8 cellular contexts compared by ENCODE assay signal in genomic region chr22:24270556-24271405, GRCh38. TPM values are rescaled to one million over a fixed set of nuclear protein-coding genes. Genes with fewer than 3 reads are reported as not detected.
A peak's percentile ranks its signal among the peaks of the same experiment; 100 is the strongest.
DNase-seq lines count a peak whose midpoint lies in the region; ATAC-seq, FAIRE-seq and TF ChIP-seq lines count a peak whose summit lies in the region.

SPECC1L (plus strand) TSS chr22:24270831; CDS start chr22:24302232, 31,401 bp downstream.

- POLR2A ChIA-PET in T-cell (lab: Charles Lee) = interaction anchor here (0.5 kb wide), 2 partner anchors 15 to 153 kb away, joined by 4 read pairs; no protein-coding TSS in a partner anchor

- intact Hi-C loops in heart left ventricle (cut with DNase I) = loop anchor here in 2 of 10 donors (5.0 kb wide), 2 partner anchors 52 to 252 kb away; no protein-coding TSS in a partner anchor
- intact Hi-C loops in posterior vena cava (cut with DNase I) = no loop called here

- H3K4me1 Mint-ChIP-seq in T-cell = peaks cover 39 to 42% (median 41%) of the 10 kb centered on the region in 3 donors

- ATAC-seq in HG02840 (IDR thresholded peaks at IDR 0.05; ENCODE audit: low FRiP score, unreplicated experiment) (peak; percentile 86), T-cell (replicated peaks in 1 of 4) (peak; percentile 92), heart left ventricle (peak; percentile 91 to 98 (median 96)), upper lobe of left lung (ENCODE audit: low FRiP score in 2 of 2) (peak; percentile 97 to 98)

- TF ChIP-seq CTCF in heart left ventricle (IDR thresholded peaks at IDR 0.05) (peak in 10 of 12 donors; percentile 13 to 68 (median 38)), upper lobe of left lung (IDR thresholded peaks at IDR 0.05) (peak in 2 of 6 experiments; percentile 14 to 41)

- TF ChIP-seq POLR2A in GM12891 (IDR thresholded peaks at IDR 0.05; ENCODE audit: low read depth, low read length) (peak; percentile 95), heart left ventricle (IDR thresholded peaks at IDR 0.05) (peak; percentile 76 to 96), upper lobe of left lung (IDR thresholded peaks at IDR 0.05) (peak; percentile 38 to 99 (median 89))

- H3K9me3 ChIP-seq in heart left ventricle (no peaks in the 10 kb centered on the region), upper lobe of left lung (no peaks in the 10 kb centered on the region)

- H3K36me3 ChIP-seq in heart left ventricle (no peaks in the 10 kb centered on the region), upper lobe of left lung (no peaks in the 10 kb centered on the region)

- DNase-seq in GM12891 (ENCODE audit: insufficient read length, low spot score) (peak; percentile 86), NCI-H1436 (lab: John Stamatoyannopoulos, UW) (peak; percentile 85), T-cell (peak; percentile 70 to 93 (median 84)), heart left ventricle (peak; percentile 93 to 98 (median 96)), posterior vena cava (ENCODE audit: low spot score) (peak; percentile 98), upper lobe of left lung (peak; percentile 93 to 99)

- CTCF ChIA-PET in T-cell (lab: Charles Lee) = interaction anchor here in 1 of 2 donors (1.0 kb wide), 1 partner anchor 14 kb away, joined by 4 read pairs; no protein-coding TSS in a partner anchor

- no peaks in the 10 kb centered on the region for H3K9me3 Mint-ChIP-seq in T-cell

- peak; percentile 84 for FAIRE-seq in GM12891 (lab: Jason Lieb, UNC)

- peak within 1 kb of the TSS; percentile 85 to 87 (median 85) for H3K4me3 Mint-ChIP-seq in T-cell

- H3K36me3 Mint-ChIP-seq in T-cell = no peaks in the 10 kb centered on the region

- H3K27me3 ChIP-seq in heart left ventricle (no peaks in the 10 kb centered on the region), upper lobe of left lung (no peaks in the 10 kb centered on the region)

- no peak for TF ChIP-seq EP300 in upper lobe of left lung (IDR thresholded peaks at IDR 0.05)

- H3K27me3 Mint-ChIP-seq in T-cell = no peaks in the 10 kb centered on the region

- H3K27ac ChIP-seq in adipose tissue (ENCODE audit: low read depth, low read length) = peak within 1 kb of the TSS; percentile 92
- peak within 1 kb of the TSS; percentile 88 to 99 (median 95) for H3K27ac ChIP-seq in heart left ventricle
- peak within 1 kb of the TSS; percentile 90 to 99 (median 94) for H3K27ac ChIP-seq in upper lobe of left lung

- peaks cover 7 to 42% (median 32%) of the 10 kb centered on the region in 12 donors for H3K4me1 ChIP-seq in heart left ventricle
- peaks cover 16 to 36% (median 25%) of the 10 kb centered on the region in 4 donors for H3K4me1 ChIP-seq in upper lobe of left lung

- peak within 1 kb of the TSS; percentile 74 to 91 for H3K27ac Mint-ChIP-seq in T-cell

- 0% methylated on average over 66 to 90 of the region's 90 CpGs for WGBS in adipose tissue, 3 donors
- 0 to 1% (median 0%) methylated on average over 45 to 90 of the region's 90 CpGs for WGBS in heart left ventricle, 4 donors
- 1 to 2% methylated on average over 11 to 16 of the region's 90 CpGs for WGBS in upper lobe of left lung, 2 donors

- peak within 1 kb of the TSS; percentile 61 to 99 (median 85) for H3K4me3 ChIP-seq in heart left ventricle
- H3K4me3 ChIP-seq in upper lobe of left lung = peak within 1 kb of the TSS; percentile 63 to 97 (median 74)

TF ChIP-seq in GM12891, 5 proteins besides CTCF, POLR2A, EP300 and RAD21:
- TF ChIP-seq POLR2AphosphoS5 (IDR thresholded peaks at IDR 0.05; ENCODE audit: low read depth, low read length) (peak; percentile 92), TAF1 (IDR thresholded peaks at IDR 0.05; ENCODE audit: low read depth, low read length) (peak; percentile 72), POU2F2 (IDR thresholded peaks at IDR 0.05; ENCODE audit: low read depth, low read length) (peak; percentile 46; the same call in 1 of the 2 replicates), SPI1 (IDR thresholded peaks at IDR 0.05; ENCODE audit: low read depth, low read length) (no peak)

RNA-seq across cellular contexts. Expression of gene SPECC1L, which starts in this region (rescaled TPM):
- 9.4 TPM for polyA plus RNA-seq in GM12891 (2012; ENCODE audit: low read depth, missing spikeins)
- 10 to 100 TPM; 45.3 to 64.0 (median 54.5) TPM for total RNA-seq in T-cell
- 10 to 100 TPM in 2 of 3 donors, 1 to 10 TPM in 1; 8.8 to 14.7 (median 10.2) TPM for polyA plus RNA-seq in adipose tissue
- 10 to 100 TPM; 25.4 to 65.3 (median 52.8) TPM for total RNA-seq in heart left ventricle
- polyA plus RNA-seq in heart left ventricle = 10 to 100 TPM in 1 of 2 donors, 1 to 10 TPM in 1; 9.8 to 22.3 TPM
- 10 to 100 TPM; 80.1 to 88.8 TPM for total RNA-seq in posterior vena cava
- 10 to 100 TPM; 37.7 to 80.6 (median 62.3) TPM for total RNA-seq in upper lobe of left lung

Comparison
In these comparisons a context has a peak if more than half of its experiments do, and no peak if none do; other contexts are left out.
1. Peak in every context shown above with its lines: DNase-seq, ATAC-seq, H3K4me3 ChIP-seq and H3K27ac ChIP-seq.